ENCODE assay signal across 1 cellular context in genomic region chr16:2777231-2777902, GRCh38.
TF ChIP-seq lines count a peak whose summit lies in the region.

Gene ELOB, minus strand, starts transcription at chr16:2777280. Its CDS starts 41 bp downstream, at chr16:2777239.

TF ChIP-seq in HepG2, 621 proteins besides CTCF, POLR2A, EP300 and RAD21 (continued from another document and continues in another):
- peak; percentile 10; the same call in 1 of the 2 replicates for TF ChIP-seq MIER2 (CRISPR knock-in tag; IDR thresholded peaks at IDR 0.05)
- TF ChIP-seq MTF2 (CRISPR knock-in tag; IDR thresholded peaks at IDR 0.05; ENCODE audit: borderline replicate concordance), result 0 out of 2 replicates have a peak, but pooled peaks have one; percentile 36
- TF ChIP-seq, protein P1, sequence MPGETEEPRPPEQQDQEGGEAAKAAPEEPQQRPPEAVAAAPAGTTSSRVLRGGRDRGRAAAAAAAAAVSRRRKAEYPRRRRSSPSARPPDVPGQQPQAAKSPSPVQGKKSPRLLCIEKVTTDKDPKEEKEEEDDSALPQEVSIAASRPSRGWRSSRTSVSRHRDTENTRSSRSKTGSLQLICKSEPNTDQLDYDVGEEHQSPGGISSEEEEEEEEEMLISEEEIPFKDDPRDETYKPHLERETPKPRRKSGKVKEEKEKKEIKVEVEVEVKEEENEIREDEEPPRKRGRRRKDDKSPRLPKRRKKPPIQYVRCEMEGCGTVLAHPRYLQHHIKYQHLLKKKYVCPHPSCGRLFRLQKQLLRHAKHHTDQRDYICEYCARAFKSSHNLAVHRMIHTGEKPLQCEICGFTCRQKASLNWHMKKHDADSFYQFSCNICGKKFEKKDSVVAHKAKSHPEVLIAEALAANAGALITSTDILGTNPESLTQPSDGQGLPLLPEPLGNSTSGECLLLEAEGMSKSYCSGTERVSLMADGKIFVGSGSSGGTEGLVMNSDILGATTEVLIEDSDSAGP (CRISPR knock-in tag; IDR thresholded peaks at IDR 0.05; ENCODE audit: borderline replicate concordance), result peak; percentile 54; the same call in 1 of the 2 replicates
- peak; percentile 76 for TF ChIP-seq GABPB1 (CRISPR knock-in tag; IDR thresholded peaks at IDR 0.05)
- 0 out of 2 replicates have a peak, but pooled peaks have one; percentile 18 for TF ChIP-seq ATF7-NPFF (CRISPR knock-in tag; IDR thresholded peaks at IDR 0.05; ENCODE audit: low read depth)
- no peak; the same call in 1 of the 2 replicates for TF ChIP-seq E2F2 (CRISPR knock-in tag; IDR thresholded peaks at IDR 0.05; ENCODE audit: borderline replicate concordance)
- peak; percentile 88; the same call in 1 of the 2 replicates for TF ChIP-seq THAP7 (CRISPR knock-in tag; IDR thresholded peaks at IDR 0.05)
- peak; percentile 45; the same call in 1 of the 2 replicates for TF ChIP-seq PHF20 (CRISPR knock-in tag; IDR thresholded peaks at IDR 0.05)
- TF ChIP-seq ZNF451 (CRISPR knock-in tag; IDR thresholded peaks at IDR 0.05), result peak; percentile 62; the same call in 1 of the 2 replicates
- peak; percentile 37; the same call in 1 of the 2 replicates for TF ChIP-seq BCL6 (CRISPR knock-in tag; IDR thresholded peaks at IDR 0.05)
- TF ChIP-seq NR2C2 (CRISPR knock-in tag; IDR thresholded peaks at IDR 0.05; ENCODE audit: borderline replicate concordance), result peak; percentile 66
- TF ChIP-seq PITX1 (CRISPR knock-in tag; IDR thresholded peaks at IDR 0.05), result peak; percentile 42; the same call in 1 of the 2 replicates
- TF ChIP-seq, protein P2, sequence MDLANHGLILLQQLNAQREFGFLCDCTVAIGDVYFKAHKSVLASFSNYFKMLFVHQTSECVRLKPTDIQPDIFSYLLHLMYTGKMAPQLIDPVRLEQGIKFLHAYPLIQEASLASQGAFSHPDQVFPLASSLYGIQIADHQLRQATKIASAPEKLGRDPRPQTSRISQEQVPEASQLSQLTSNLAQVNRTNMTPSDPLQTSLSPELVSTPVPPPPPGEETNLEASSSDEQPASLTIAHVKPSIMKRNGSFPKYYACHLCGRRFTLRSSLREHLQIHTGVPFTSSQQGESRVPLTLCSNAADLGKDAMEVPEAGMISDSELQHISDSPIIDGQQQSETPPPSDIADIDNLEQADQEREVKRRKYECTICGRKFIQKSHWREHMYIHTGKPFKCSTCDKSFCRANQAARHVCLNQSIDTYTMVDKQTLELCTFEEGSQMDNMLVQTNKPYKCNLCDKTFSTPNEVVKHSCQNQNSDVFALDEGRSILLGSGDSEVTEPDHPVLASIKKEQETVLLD (CRISPR knock-in tag; IDR thresholded peaks at IDR 0.05; ENCODE audit: low read depth), result peak; percentile 85
- TF ChIP-seq, protein P3, sequence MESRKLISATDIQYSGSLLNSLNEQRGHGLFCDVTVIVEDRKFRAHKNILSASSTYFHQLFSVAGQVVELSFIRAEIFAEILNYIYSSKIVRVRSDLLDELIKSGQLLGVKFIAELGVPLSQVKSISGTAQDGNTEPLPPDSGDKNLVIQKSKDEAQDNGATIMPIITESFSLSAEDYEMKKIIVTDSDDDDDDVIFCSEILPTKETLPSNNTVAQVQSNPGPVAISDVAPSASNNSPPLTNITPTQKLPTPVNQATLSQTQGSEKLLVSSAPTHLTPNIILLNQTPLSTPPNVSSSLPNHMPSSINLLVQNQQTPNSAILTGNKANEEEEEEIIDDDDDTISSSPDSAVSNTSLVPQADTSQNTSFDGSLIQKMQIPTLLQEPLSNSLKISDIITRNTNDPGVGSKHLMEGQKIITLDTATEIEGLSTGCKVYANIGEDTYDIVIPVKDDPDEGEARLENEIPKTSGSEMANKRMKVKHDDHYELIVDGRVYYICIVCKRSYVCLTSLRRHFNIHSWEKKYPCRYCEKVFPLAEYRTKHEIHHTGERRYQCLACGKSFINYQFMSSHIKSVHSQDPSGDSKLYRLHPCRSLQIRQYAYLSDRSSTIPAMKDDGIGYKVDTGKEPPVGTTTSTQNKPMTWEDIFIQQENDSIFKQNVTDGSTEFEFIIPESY (CRISPR knock-in tag; IDR thresholded peaks at IDR 0.05), result no peak; the same call in 1 of the 2 replicates
- TF ChIP-seq BCL3 (CRISPR knock-in tag; IDR thresholded peaks at IDR 0.05), result peak; percentile 18
- peak; percentile 64 for TF ChIP-seq SAP130 (CRISPR knock-in tag; IDR thresholded peaks at IDR 0.05; ENCODE audit: low read depth)
- TF ChIP-seq ZNF556 (CRISPR knock-in tag; IDR thresholded peaks at IDR 0.05; ENCODE audit: borderline replicate concordance), result 0 out of 2 replicates have a peak, but pooled peaks have one; percentile 55
- TF ChIP-seq ZSCAN22 (CRISPR knock-in tag; IDR thresholded peaks at IDR 0.05), result no peak
- TF ChIP-seq MAZ (IDR thresholded peaks at IDR 0.05; ENCODE audit: borderline replicate concordance, low read depth, low read length), result no peak
- 0 out of 2 replicates have a peak, but pooled peaks have one; percentile 17 for TF ChIP-seq MAZ (CRISPR knock-in tag; IDR thresholded peaks at IDR 0.05; ENCODE audit: low read depth)
- TF ChIP-seq RNF2 (conservative IDR thresholded peaks at IDR 0.05; ENCODE audit: low read depth), result 0 out of 2 replicates have a peak, but pooled peaks have one; percentile 25
- TF ChIP-seq ZNF883 (CRISPR knock-in tag; IDR thresholded peaks at IDR 0.05; ENCODE audit: not compliant biosample characterization), result peak; percentile 61
- peak; percentile 72 for TF ChIP-seq ZFX (CRISPR knock-in tag; IDR thresholded peaks at IDR 0.05; ENCODE audit: low read depth)
- TF ChIP-seq SALL2 (CRISPR knock-in tag; IDR thresholded peaks at IDR 0.05), result peak; percentile 62; the same call in 1 of the 2 replicates
- peak; percentile 50; the same call in 1 of the 2 replicates for TF ChIP-seq REPIN1 (CRISPR knock-in tag; IDR thresholded peaks at IDR 0.05; ENCODE audit: borderline replicate concordance, low read depth)
- no peak for TF ChIP-seq MLLT10 (CRISPR knock-in tag; IDR thresholded peaks at IDR 0.05)
- TF ChIP-seq, protein P4, sequence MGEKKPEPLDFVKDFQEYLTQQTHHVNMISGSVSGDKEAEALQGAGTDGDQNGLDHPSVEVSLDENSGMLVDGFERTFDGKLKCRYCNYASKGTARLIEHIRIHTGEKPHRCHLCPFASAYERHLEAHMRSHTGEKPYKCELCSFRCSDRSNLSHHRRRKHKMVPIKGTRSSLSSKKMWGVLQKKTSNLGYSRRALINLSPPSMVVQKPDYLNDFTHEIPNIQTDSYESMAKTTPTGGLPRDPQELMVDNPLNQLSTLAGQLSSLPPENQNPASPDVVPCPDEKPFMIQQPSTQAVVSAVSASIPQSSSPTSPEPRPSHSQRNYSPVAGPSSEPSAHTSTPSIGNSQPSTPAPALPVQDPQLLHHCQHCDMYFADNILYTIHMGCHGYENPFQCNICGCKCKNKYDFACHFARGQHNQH (CRISPR knock-in tag; IDR thresholded peaks at IDR 0.05), result no peak; the same call in 1 of the 2 replicates
- TF ChIP-seq ATF7 (IDR thresholded peaks at IDR 0.05), result no peak
- no peak for TF ChIP-seq ATF7 (CRISPR knock-in tag; IDR thresholded peaks at IDR 0.05)
- TF ChIP-seq, protein P5, sequence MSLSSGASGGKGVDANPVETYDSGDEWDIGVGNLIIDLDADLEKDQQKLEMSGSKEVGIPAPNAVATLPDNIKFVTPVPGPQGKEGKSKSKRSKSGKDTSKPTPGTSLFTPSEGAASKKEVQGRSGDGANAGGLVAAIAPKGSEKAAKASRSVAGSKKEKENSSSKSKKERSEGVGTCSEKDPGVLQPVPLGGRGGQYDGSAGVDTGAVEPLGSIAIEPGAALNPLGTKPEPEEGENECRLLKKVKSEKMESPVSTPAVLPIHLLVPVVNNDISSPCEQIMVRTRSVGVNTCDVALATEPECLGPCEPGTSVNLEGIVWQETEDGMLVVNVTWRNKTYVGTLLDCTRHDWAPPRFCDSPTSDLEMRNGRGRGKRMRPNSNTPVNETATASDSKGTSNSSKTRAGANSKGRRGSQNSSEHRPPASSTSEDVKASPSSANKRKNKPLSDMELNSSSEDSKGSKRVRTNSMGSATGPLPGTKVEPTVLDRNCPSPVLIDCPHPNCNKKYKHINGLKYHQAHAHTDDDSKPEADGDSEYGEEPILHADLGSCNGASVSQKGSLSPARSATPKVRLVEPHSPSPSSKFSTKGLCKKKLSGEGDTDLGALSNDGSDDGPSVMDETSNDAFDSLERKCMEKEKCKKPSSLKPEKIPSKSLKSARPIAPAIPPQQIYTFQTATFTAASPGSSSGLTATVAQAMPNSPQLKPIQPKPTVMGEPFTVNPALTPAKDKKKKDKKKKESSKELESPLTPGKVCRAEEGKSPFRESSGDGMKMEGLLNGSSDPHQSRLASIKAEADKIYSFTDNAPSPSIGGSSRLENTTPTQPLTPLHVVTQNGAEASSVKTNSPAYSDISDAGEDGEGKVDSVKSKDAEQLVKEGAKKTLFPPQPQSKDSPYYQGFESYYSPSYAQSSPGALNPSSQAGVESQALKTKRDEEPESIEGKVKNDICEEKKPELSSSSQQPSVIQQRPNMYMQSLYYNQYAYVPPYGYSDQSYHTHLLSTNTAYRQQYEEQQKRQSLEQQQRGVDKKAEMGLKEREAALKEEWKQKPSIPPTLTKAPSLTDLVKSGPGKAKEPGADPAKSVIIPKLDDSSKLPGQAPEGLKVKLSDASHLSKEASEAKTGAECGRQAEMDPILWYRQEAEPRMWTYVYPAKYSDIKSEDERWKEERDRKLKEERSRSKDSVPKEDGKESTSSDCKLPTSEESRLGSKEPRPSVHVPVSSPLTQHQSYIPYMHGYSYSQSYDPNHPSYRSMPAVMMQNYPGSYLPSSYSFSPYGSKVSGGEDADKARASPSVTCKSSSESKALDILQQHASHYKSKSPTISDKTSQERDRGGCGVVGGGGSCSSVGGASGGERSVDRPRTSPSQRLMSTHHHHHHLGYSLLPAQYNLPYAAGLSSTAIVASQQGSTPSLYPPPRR (CRISPR knock-in tag; IDR thresholded peaks at IDR 0.05; ENCODE audit: borderline replicate concordance), result peak; percentile 47
- no peak for TF ChIP-seq SYNCRIP (IDR thresholded peaks at IDR 0.05; ENCODE audit: insufficient read depth, low read depth, low read length)
- TF ChIP-seq ZNF234 (CRISPR knock-in tag; conservative IDR thresholded peaks at IDR 0.05), result 0 out of 2 replicates have a peak, but pooled peaks have one; percentile 37
- TF ChIP-seq, protein P6, sequence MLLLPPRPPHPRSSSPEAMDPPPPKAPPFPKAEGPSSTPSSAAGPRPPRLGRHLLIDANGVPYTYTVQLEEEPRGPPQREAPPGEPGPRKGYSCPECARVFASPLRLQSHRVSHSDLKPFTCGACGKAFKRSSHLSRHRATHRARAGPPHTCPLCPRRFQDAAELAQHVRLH (CRISPR knock-in tag; IDR thresholded peaks at IDR 0.05; ENCODE audit: borderline replicate concordance, low read depth), result peak; percentile 33; the same call in 1 of the 2 replicates
- TF ChIP-seq ZMAT3 (CRISPR knock-in tag; conservative IDR thresholded peaks at IDR 0.05), result peak; percentile 73; the same call in 1 of the 2 replicates
- TF ChIP-seq ARID4A (CRISPR knock-in tag; IDR thresholded peaks at IDR 0.05; ENCODE audit: borderline replicate concordance), result peak; percentile 63
- no peak for TF ChIP-seq ZNF724P (CRISPR knock-in tag; IDR thresholded peaks at IDR 0.05; ENCODE audit: borderline replicate concordance)
- TF ChIP-seq GATAD1 (CRISPR knock-in tag; IDR thresholded peaks at IDR 0.05), result peak; percentile 71; the same call in 1 of the 2 replicates
- TF ChIP-seq ZNF781 (CRISPR knock-in tag; IDR thresholded peaks at IDR 0.05; ENCODE audit: borderline replicate concordance, not compliant biosample characterization), result peak; percentile 23
- TF ChIP-seq SRSF1 (optimal IDR thresholded peaks at IDR 0.05; ENCODE audit: low read depth, low read length), result peak; percentile 26
- no peak for TF ChIP-seq REL (CRISPR knock-in tag; conservative IDR thresholded peaks at IDR 0.05)
